Comparison of ENCODE assay signal across 13 cellular contexts in the genomic region with DNA sequence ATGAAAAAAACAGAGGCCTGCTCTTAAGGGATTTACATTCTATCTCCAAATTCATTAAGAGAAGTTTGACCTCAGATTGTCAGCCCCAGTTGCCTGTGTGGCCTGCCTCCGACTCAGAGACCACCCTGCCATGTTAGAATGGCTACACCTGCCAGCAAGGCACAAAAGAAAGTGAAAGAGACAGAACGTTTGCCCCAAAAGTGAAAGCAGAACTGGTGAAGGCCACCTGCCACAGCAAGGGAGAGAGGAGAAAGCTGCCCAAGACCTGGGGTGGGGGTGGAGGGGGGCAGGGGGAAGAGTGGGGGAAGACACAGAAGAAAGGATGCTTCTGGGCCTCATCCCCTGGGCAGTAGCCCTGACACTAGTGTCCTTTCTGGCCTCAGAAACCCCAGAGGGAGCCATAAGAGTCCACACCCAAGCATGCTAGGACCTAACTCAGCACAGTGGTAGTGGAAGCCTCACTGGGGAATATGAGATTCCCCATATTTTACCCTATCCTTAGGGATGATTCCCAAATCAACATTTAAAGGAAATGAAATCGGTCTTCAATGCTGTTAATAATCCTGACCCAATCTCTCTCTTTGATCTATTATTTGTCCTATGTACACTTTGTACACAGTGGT.
DNase-seq lines count a peak whose midpoint lies in the region; ATAC-seq and FAIRE-seq lines count a peak whose summit lies in the region.
"Had no signal": no experiment of that assay in that cellular context is flagged by ENCODE, and none has a peak within 500 bp of the region (broad histone marks: within the 10 kb centered on the region; RNA-seq: fewer than 3 reads in every experiment).

No MANE protein-coding gene starts in this region.

- H3K9ac ChIP-seq in BLaER1, result no peak overlapping the region

- DNase-seq in GM19239 (ENCODE audit: insufficient read length, low spot score), result peak; percentile 37
- peak; percentile 32 for DNase-seq in Jurkat, Clone E6-1 (ENCODE audit: low read depth, low spot score)
- DNase-seq in activated CD8-positive, alpha-beta memory T cell treated with anti-CD3 and anti-CD28 coated beads, Interleukin-2, amount 50 U/mL, for 4 hours, result no peak
- DNase-seq in NCI-H510A (lab: John Stamatoyannopoulos, UW), result no peak
- no peak for DNase-seq in NK-92 (lab: John Stamatoyannopoulos, UW; ENCODE audit: unreplicated experiment)
- DNase-seq in NCI-H2029 treated with DMSO at 0.1 percent for 48 hours (lab: John Stamatoyannopoulos, UW), result no peak
- DNase-seq: activated effector memory CD4-positive, alpha-beta T cell treated with anti-CD3 and anti-CD28 coated beads, Interleukin-2, amount 50 U/mL, for 16 hours; islet precursor cell; NCI-H1436; psoas muscle; SW 1271 had no signal

- peaks cover 14% of the 10 kb centered on the region for H3K4me1 ChIP-seq in BLaER1
- H3K4me1 ChIP-seq: psoas muscle had no signal

- no peak overlapping the region for H3K4me3 ChIP-seq in BLaER1
- H3K4me3 ChIP-seq in Jurkat, Clone E6-1 (ENCODE audit: low read length), result no peak overlapping the region
- H3K4me3 ChIP-seq: psoas muscle had no signal

- peak; percentile 79 for FAIRE-seq in GM19239 (lab: Jason Lieb, UNC)

- no peaks in the 10 kb centered on the region for H4K20me1 ChIP-seq in BLaER1

- peaks cover 14% of the 10 kb centered on the region for H3K9me3 ChIP-seq in BLaER1
- H3K9me3 ChIP-seq: psoas muscle had no signal

- peak; percentile 84 for ATAC-seq in HG02852 (IDR thresholded peaks at IDR 0.05; ENCODE audit: unreplicated experiment)
- ATAC-seq: psoas muscle had no signal

- peak overlapping the region; percentile 42 for H3K27ac ChIP-seq in BLaER1
- H3K27ac ChIP-seq: psoas muscle had no signal

- peak overlapping the region; percentile 59 for H3K4me2 ChIP-seq in BLaER1

- H3K27me3 ChIP-seq in BLaER1, result no peaks in the 10 kb centered on the region

- H3K36me3 ChIP-seq in BLaER1, result no peaks in the 10 kb centered on the region

Comparison
In these comparisons a context has a peak if more than half of its experiments do, and no peak if none do; other contexts are left out.
1. DNase-seq: peak in GM19239 (single experiment) and Jurkat, Clone E6-1 (single experiment); none in activated CD8-positive, alpha-beta memory T cell treated with anti-CD3 and anti-CD28 coated beads, Interleukin-2, amount 50 U/mL, for 4 hours (single experiment), NCI-H510A (single experiment), NK-92 (single experiment) and NCI-H2029 treated with DMSO at 0.1 percent for 48 hours (single experiment).